ENCODE assay signal across 8 cellular contexts in the genomic region with DNA sequence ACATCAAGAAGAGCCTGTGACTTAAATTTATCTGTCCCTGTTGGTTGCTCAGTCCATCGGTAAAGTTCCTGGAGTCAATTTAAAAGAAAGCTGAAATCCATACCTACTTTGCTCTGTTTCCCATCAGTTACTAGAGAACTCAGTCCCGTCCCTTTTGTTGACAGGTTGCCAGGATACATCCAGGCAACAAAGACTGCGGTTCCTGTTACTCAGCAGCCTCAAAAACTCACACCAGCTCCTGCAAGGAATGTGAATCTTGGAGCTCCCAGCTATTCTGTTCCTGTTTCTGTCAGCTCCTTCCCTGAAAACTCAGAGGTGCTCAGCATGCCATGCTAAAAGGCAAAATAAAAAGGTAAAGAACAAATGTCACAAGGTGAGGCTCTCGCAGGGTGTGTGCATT. TPM values are rescaled to one million over a fixed set of nuclear protein-coding genes. Genes with fewer than 3 reads are reported as not detected.
A peak's percentile ranks its signal among the peaks of the same experiment; 100 is the strongest.
DNase-seq lines count a peak whose midpoint lies in the region; TF ChIP-seq lines count a peak whose summit lies in the region.

A gene (plus strand): TSS at position 215 of the 400 bp plus-strand sequence. CDS start 22,445 bp downstream, outside the sequence.

- no CpG with 5 or more reads among the region's 4 CpGs for WGBS in mesendoderm (ENCODE audit: extremely low coverage, insufficient coverage, low lambda C conversion rate)
- WGBS in esophagus squamous epithelium, 2 donors = 17 to 23% methylated on average over 4 of the region's 4 CpGs

- H2BK120ac ChIP-seq in mesendoderm (ENCODE audit: low read depth, low read length) = no peak within 1 kb of the TSS

- H3K18ac ChIP-seq in mesendoderm (ENCODE audit: low read length) = no peak within 1 kb of the TSS

- peaks cover 4% of the 10 kb centered on the region for H3K27me3 Mint-ChIP-seq in activated CD4-positive, alpha-beta memory T cell treated with anti-CD3 and anti-CD28 coated beads for 36 hours

- H4K8ac ChIP-seq in mesendoderm (ENCODE audit: low read depth, low read length) = no peak within 1 kb of the TSS

- in situ Hi-C loops in KBM-7 (cut with MboI; ENCODE audit: low pct_unique_long_range_greater_than_20kb, low sequenced_read_pairs) = no loop called here

- no peak within 1 kb of the TSS for H3K4me2 ChIP-seq in mesendoderm (ENCODE audit: low read length)

- H3K56ac ChIP-seq in mesendoderm (ENCODE audit: low read length) = no peak within 1 kb of the TSS

- POLR2A ChIA-PET in activated CD4-positive, alpha-beta memory T cell treated with anti-CD3 and anti-CD28 coated beads for 36 hours (lab: Charles Lee) = no interaction called here

- H3K9ac ChIP-seq in mesendoderm (ENCODE audit: low read length) = no peak within 1 kb of the TSS

- H3K4me3 Mint-ChIP-seq in activated CD4-positive, alpha-beta memory T cell treated with anti-CD3 and anti-CD28 coated beads for 36 hours = no peak within 1 kb of the TSS

- no peak for TF ChIP-seq POLR2A in esophagus squamous epithelium (IDR thresholded peaks at IDR 0.05)

- no peaks in the 10 kb centered on the region for H3K79me2 ChIP-seq in mesendoderm (ENCODE audit: control insufficient read depth, insufficient read depth, low read length)

- intact Hi-C loops in esophagus squamous epithelium (cut with DNase I) = no loop called here
- intact Hi-C loops in posterior cingulate gyrus (cut with DNase I) = no loop called here
- intact Hi-C loops in activated CD4-positive, alpha-beta memory T cell treated with anti-CD3 and anti-CD28 coated beads for 36 hours (cut with micrococcal nuclease) = no loop called here

- no peak within 1 kb of the TSS for H3K27ac Mint-ChIP-seq in activated CD4-positive, alpha-beta memory T cell treated with anti-CD3 and anti-CD28 coated beads for 36 hours

- no peak within 1 kb of the TSS for H2BK15ac ChIP-seq in mesendoderm (replicated peaks; ENCODE audit: low read depth)

- DNase-seq in AG08396 (ENCODE audit: low spot score) (peak; percentile 71), KBM-7 (peak; percentile 43), dedifferentiated amniotic fluid mesenchymal stem cell (ENCODE audit: extremely low spot score) (peak; percentile 97), mesendoderm (peak; percentile 99), SIG-M5 (lab: John Stamatoyannopoulos, UW) (no peak), esophagus squamous epithelium (lab: John Stamatoyannopoulos, UW) (no peak), posterior cingulate gyrus (no peak)
- no peak for DNase-seq in activated CD4-positive, alpha-beta memory T cell treated with anti-CD3 and anti-CD28 coated beads for 36 hours

- no peaks in the 10 kb centered on the region for H3K79me1 ChIP-seq in mesendoderm (ENCODE audit: low read length)

- no peaks in the 10 kb centered on the region for H3K9me3 ChIP-seq in esophagus squamous epithelium

- no peak within 1 kb of the TSS for H3K23ac ChIP-seq in mesendoderm (ENCODE audit: low read length)

- H3K4me3 ChIP-seq in mesendoderm (ENCODE audit: low read length) = no peak within 1 kb of the TSS
- no peak within 1 kb of the TSS for H3K4me3 ChIP-seq in esophagus squamous epithelium

- H3K4me1 Mint-ChIP-seq in activated CD4-positive, alpha-beta memory T cell treated with anti-CD3 and anti-CD28 coated beads for 36 hours (ENCODE audit: low read depth) = no peaks in the 10 kb centered on the region

- no peaks in the 10 kb centered on the region for H3K4me1 ChIP-seq in mesendoderm (ENCODE audit: control insufficient read depth, low read depth, low read length)
- H3K4me1 ChIP-seq in esophagus squamous epithelium = peaks cover 0 to 10% (median 0%) of the 10 kb centered on the region in 3 donors

- no peak within 1 kb of the TSS for H3K27ac ChIP-seq in mesendoderm (ENCODE audit: low read depth, low read length)
- H3K27ac ChIP-seq in esophagus squamous epithelium = peak within 1 kb of the TSS in 1 of 4 donors; percentile 4

- H3K36me3 ChIP-seq in mesendoderm (ENCODE audit: control insufficient read depth, insufficient read depth, low read length) (no peaks in the 10 kb centered on the region), esophagus squamous epithelium (no peaks in the 10 kb centered on the region)

- no peak within 1 kb of the TSS for H2AK5ac ChIP-seq in mesendoderm (ENCODE audit: low read length)

- no peak within 1 kb of the TSS for H4K5ac ChIP-seq in mesendoderm (ENCODE audit: low read length)

- no peaks in the 10 kb centered on the region for H3K9me3 Mint-ChIP-seq in activated CD4-positive, alpha-beta memory T cell treated with anti-CD3 and anti-CD28 coated beads for 36 hours

- H3K27me3 ChIP-seq in mesendoderm (ENCODE audit: insufficient read depth, low read length, poor library complexity) (no peaks in the 10 kb centered on the region), esophagus squamous epithelium (no peaks in the 10 kb centered on the region)

- H3K4ac ChIP-seq in mesendoderm (ENCODE audit: low read depth, low read length) = no peak within 1 kb of the TSS

- TF ChIP-seq CTCF in esophagus squamous epithelium (IDR thresholded peaks at IDR 0.05) = no peak

- CTCF ChIA-PET in activated CD4-positive, alpha-beta memory T cell treated with anti-CD3 and anti-CD28 coated beads for 36 hours (lab: Charles Lee) = no interaction called here

- no peaks in the 10 kb centered on the region for H3K36me3 Mint-ChIP-seq in activated CD4-positive, alpha-beta memory T cell treated with anti-CD3 and anti-CD28 coated beads for 36 hours

- H2BK5ac ChIP-seq in mesendoderm (ENCODE audit: low read length) = no peak within 1 kb of the TSS

RNA-seq across cellular contexts. Expression of the gene that starts here (rescaled TPM):
- polyA plus RNA-seq in mesendoderm (2013, experiment 1 of 2) = 0.08 TPM
- polyA plus RNA-seq in mesendoderm (2013, experiment 2 of 2) = 0.04 TPM
- under 1 TPM in 2 of 4 donors, not detected in 2; 0.18 to 0.57 TPM for total RNA-seq in esophagus squamous epithelium
- total RNA-seq in activated CD4-positive, alpha-beta memory T cell treated with anti-CD3 and anti-CD28 coated beads for 36 hours = not detected

Comparison
In these comparisons a context has a peak if more than half of its experiments do, and no peak if none do; other contexts are left out.
1. DNase-seq: peak in AG08396 (single experiment), KBM-7 (single experiment), dedifferentiated amniotic fluid mesenchymal stem cell (single experiment) and mesendoderm (single experiment); none in SIG-M5 (single experiment), esophagus squamous epithelium (single experiment), posterior cingulate gyrus (0 of 10) and activated CD4-positive, alpha-beta memory T cell treated with anti-CD3 and anti-CD28 coated beads for 36 hours (single experiment).